In genomic region chr10:91271886-91272285, GRCh38 we compare ENCODE assay signal across 15 cellular contexts.
"Had no signal": no experiment of that assay in that cellular context is flagged by ENCODE, and none has a peak within 500 bp of the region (broad histone marks: within the 10 kb centered on the region; RNA-seq: fewer than 3 reads in every experiment).

No MANE protein-coding gene starts in this region.

- H3K4me1 ChIP-seq: breast epithelium, esophagus muscularis mucosa, testis, upper lobe of right lung had no signal

- H3K9me3 ChIP-seq: breast epithelium, esophagus muscularis mucosa, testis, upper lobe of right lung had no signal

- H3K27me3 ChIP-seq: breast epithelium, esophagus muscularis mucosa, testis, upper lobe of right lung had no signal

- ATAC-seq: activated CD4-positive, CD25-positive, alpha-beta regulatory T cell treated with anti-CD3 and anti-CD28 coated beads, Interleukin-2, amount 50 U/mL, for 24 hours; activated CD8-positive, alpha-beta memory T cell treated with anti-CD3 and anti-CD28 coated beads, Interleukin-2, amount 10 ng/mL, durations not matched to agents 7 days and 5 days; activated naive CD4-positive, alpha-beta T cell treated with anti-CD3 and anti-CD28 coated beads, Interleukin-2, amount 50 U/mL, for 72 hours; stimulated activated naive CD8-positive, alpha-beta T cell treated with anti-CD3 and anti-CD28 coated beads, Interleukin-15, amount 100 ng/mL, for 72 hours; upper lobe of right lung had no signal

- H3K4me3 ChIP-seq: breast epithelium, esophagus muscularis mucosa, skin epidermis, testis, upper lobe of right lung had no signal

- H3K36me3 ChIP-seq: breast epithelium had no signal

- DNase-seq: activated CD4-positive, alpha-beta T cell treated with anti-CD3 and anti-CD28 coated beads, Interleukin-2, amount 50 U/mL, for 4 hours; activated CD8-positive, alpha-beta memory T cell treated with anti-CD3 and anti-CD28 coated beads, Interleukin-2, amount 10 ng/mL, durations not matched to agents 7 days and 5 days; activated effector memory CD4-positive, alpha-beta T cell treated with Interleukin-2 at 50 U/mL for 16 hours; activated T-cell treated with anti-CD3 and anti-CD28 coated beads, Interleukin-2, amount 50 U/mL, for 24 hours; hippocampal formation; posterior cingulate gyrus; stimulated activated CD4-positive, alpha-beta T cell treated with anti-CD3 and anti-CD28 coated beads, Interleukin-4, amount 100 ng/mL, for 4 hours; stimulated activated naive CD8-positive, alpha-beta T cell treated with anti-CD3 and anti-CD28 coated beads, Interleukin-15, amount 100 ng/mL, for 72 hours; testis; upper lobe of right lung had no signal

- H3K27ac ChIP-seq: breast epithelium, esophagus muscularis mucosa, skin epidermis, testis, upper lobe of right lung had no signal
